Comparison of ENCODE assay signal across 25 cellular contexts in the genomic region with DNA sequence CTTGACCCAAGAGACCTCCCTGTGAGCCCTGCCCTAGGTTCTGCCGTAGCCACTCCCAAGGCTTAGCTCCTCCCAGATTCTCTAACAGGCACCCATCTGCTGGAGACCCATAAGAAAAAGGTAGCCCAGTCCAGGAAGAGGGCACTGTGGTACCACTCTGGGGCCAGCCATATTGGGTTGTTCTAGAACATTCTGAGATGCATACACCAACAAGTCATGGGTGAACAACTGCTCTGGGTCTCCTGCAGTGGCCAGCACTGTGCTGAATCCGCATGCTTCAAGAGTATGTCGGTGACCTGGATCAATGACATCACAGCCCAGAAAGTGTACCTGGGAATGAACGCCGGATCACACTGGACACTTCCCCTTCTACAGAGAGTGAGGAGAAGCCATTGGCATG.
DNase-seq lines count a peak whose midpoint lies in the region; ATAC-seq, FAIRE-seq and TF ChIP-seq lines count a peak whose summit lies in the region.
"Had no signal": no experiment of that assay in that cellular context is flagged by ENCODE, and none has a peak within 500 bp of the region (broad histone marks: within the 10 kb centered on the region; RNA-seq: fewer than 3 reads in every experiment).

No MANE protein-coding gene starts in this region.

- H3K4me3 Mint-ChIP-seq in endodermal cell = no peak overlapping the region
- H3K4me3 Mint-ChIP-seq: CD4-positive, alpha-beta memory T cell; H9 had no signal

- H3K9me3 Mint-ChIP-seq in endodermal cell = peaks cover 19% of the 10 kb centered on the region

- FAIRE-seq in H54 (lab: Jason Lieb, UNC) = no peak
- FAIRE-seq: A549, GM12891, GM19239, H1 had no signal

- no peak overlapping the region for H2AK5ac ChIP-seq in neuronal stem cell (ENCODE audit: low read depth, low read length)

- H3K4me2 ChIP-seq in neuronal stem cell (ENCODE audit: insufficient read depth, low read length, poor library complexity, severe bottlenecking) = no peak overlapping the region
- H3K4me2 ChIP-seq: A549 had no signal

- TF ChIP-seq CTCF in left ventricle myocardium inferior (IDR thresholded peaks at IDR 0.05; ENCODE audit: borderline replicate concordance) (no peak), endodermal cell (conservative IDR thresholded peaks at IDR 0.05) (no peak), sigmoid colon (IDR thresholded peaks at IDR 0.05) (no peak)

- H4K8ac ChIP-seq in neuronal stem cell (ENCODE audit: low read depth, low read length) = no peak overlapping the region

- no peaks in the 10 kb centered on the region for H3K79me1 ChIP-seq in neuronal stem cell (ENCODE audit: low read depth, low read length)

- H3K18ac ChIP-seq in neuronal stem cell (ENCODE audit: low read length) = peak overlapping the region; percentile 16

- no peaks in the 10 kb centered on the region for H3K36me3 Mint-ChIP-seq in endodermal cell (ENCODE audit: low read depth)
- H3K36me3 Mint-ChIP-seq: CD4-positive, alpha-beta memory T cell had no signal

- TF ChIP-seq EP300 in sigmoid colon (IDR thresholded peaks at IDR 0.05) = no peak

- H3K9me3 ChIP-seq in left ventricle myocardium inferior (replicated peaks) (peaks cover 33% of the 10 kb centered on the region), endodermal cell (ENCODE audit: control insufficient read depth, low read length) (peaks cover 16% of the 10 kb centered on the region), neuronal stem cell (replicated peaks in 1 of 2; ENCODE audit: control insufficient read depth in 2 of 2, insufficient read depth in 1 of 2, low read depth in 1 of 2, low read length in 2 of 2) (no peaks in the 10 kb centered on the region), sigmoid colon (no peaks in the 10 kb centered on the region)

- no peak overlapping the region for H3K14ac ChIP-seq in neuronal stem cell (ENCODE audit: low read length)

- H3K27ac ChIP-seq in left ventricle myocardium inferior (replicated peaks) (no peak overlapping the region), endodermal cell (ENCODE audit: low read depth, low read length) (no peak overlapping the region), neuronal stem cell (replicated peaks; ENCODE audit: low read length) (no peak overlapping the region), sigmoid colon (no peak overlapping the region)
- H3K27ac ChIP-seq: 22Rv1, A549, GM23248 had no signal

- H2BK15ac ChIP-seq in neuronal stem cell (ENCODE audit: low read length) = no peak overlapping the region

- ATAC-seq in GM18505 (IDR thresholded peaks at IDR 0.05; ENCODE audit: unreplicated experiment) = no peak
- ATAC-seq: A549, HCT116 had no signal

- no peak overlapping the region for H3K27ac Mint-ChIP-seq in endodermal cell
- H3K27ac Mint-ChIP-seq: CD4-positive, alpha-beta memory T cell; H9 had no signal

- no peak overlapping the region for H2BK12ac ChIP-seq in neuronal stem cell (ENCODE audit: low read length)

- H3K27me3 Mint-ChIP-seq in endodermal cell (ENCODE audit: insufficient read depth) = peaks cover 5% of the 10 kb centered on the region

- peaks cover 5% of the 10 kb centered on the region for H3K4me1 Mint-ChIP-seq in endodermal cell
- H3K4me1 Mint-ChIP-seq: CD4-positive, alpha-beta memory T cell had no signal

- H2BK120ac ChIP-seq in neuronal stem cell (ENCODE audit: low read depth, low read length) = no peak overlapping the region

- DNase-seq in cardiac septum (ENCODE audit: low spot score) = peak; percentile 50
- DNase-seq in left ventricle myocardium inferior = no peak
- peak; percentile 28 for DNase-seq in endodermal cell
- no peak for DNase-seq in neuronal stem cell (ENCODE audit: low spot score)
- DNase-seq in sigmoid colon = peak; percentile 27
- DNase-seq in GM19238 (ENCODE audit: insufficient read length, low spot score) = no peak
- DNase-seq in H54 (ENCODE audit: insufficient read length, low spot score) = no peak
- DNase-seq: ACHN; AML-193; C1 segment of cervical spinal cord; Calu3; CD4-positive, alpha-beta memory T cell; COR-L47; DMS53; DMS79 treated with DMSO at 0.1 percent for 48 hours; GF-D8; GM23248; H9 had no signal

- H3K9ac ChIP-seq in endodermal cell (ENCODE audit: extremely low read depth, low read length, poor library complexity, severe bottlenecking) (no peak overlapping the region), neuronal stem cell (ENCODE audit: low read depth, low read length, poor library complexity) (no peak overlapping the region)
- H3K9ac ChIP-seq: GM23248 had no signal

- H2AFZ ChIP-seq in neuronal stem cell (ENCODE audit: low read length) = no peak overlapping the region
- H2AFZ ChIP-seq: GM23248 had no signal

- H2BK5ac ChIP-seq in neuronal stem cell (ENCODE audit: low read length) = no peak overlapping the region

- no peak overlapping the region for H3K23ac ChIP-seq in neuronal stem cell (ENCODE audit: low read depth, low read length, poor library complexity)

- H4K91ac ChIP-seq in neuronal stem cell (ENCODE audit: low read depth, low read length, poor library complexity) = no peak overlapping the region

- H3K4me1 ChIP-seq in left ventricle myocardium inferior = no peaks in the 10 kb centered on the region
- H3K4me1 ChIP-seq in endodermal cell (ENCODE audit: control insufficient read depth, insufficient read depth, low read length) = peaks cover 8% of the 10 kb centered on the region
- peaks cover 6 to 16% of the 10 kb centered on the region in 2 donors for H3K4me1 ChIP-seq in neuronal stem cell (ENCODE audit: control insufficient read depth in 2 of 2, insufficient read depth in 1 of 2, low read depth in 1 of 2, low read length in 2 of 2)
- no peaks in the 10 kb centered on the region for H3K4me1 ChIP-seq in sigmoid colon
- H3K4me1 ChIP-seq: A549 had no signal

- no peak for TF ChIP-seq POLR2A in sigmoid colon (IDR thresholded peaks at IDR 0.05)
- no peak for TF ChIP-seq POLR2A in GM18505 (IDR thresholded peaks at IDR 0.05; ENCODE audit: borderline replicate concordance, extremely low read depth, insufficient read depth, insufficient read length)
- TF ChIP-seq POLR2A in H54 (IDR thresholded peaks at IDR 0.05; ENCODE audit: low read depth, low read length) = no peak

- 96 to 97% methylated on average over 5 of the region's 5 CpGs for WGBS in endodermal cell (ENCODE audit: insufficient coverage in 1 of 2, insufficient read length in 1 of 2), 2 experiments
- WGBS in neuronal stem cell (ENCODE audit: extremely low coverage in 2 of 2, insufficient read length in 2 of 2, insufficient replicate concordance in 1 of 2), 2 donors = no CpG with 5 or more reads among the region's 5 CpGs
- 83 to 91% methylated on average over 5 of the region's 5 CpGs for WGBS in sigmoid colon, 2 donors

- H3K27me3 ChIP-seq in left ventricle myocardium inferior (ENCODE audit: low read depth) (peaks cover 47% of the 10 kb centered on the region), endodermal cell (ENCODE audit: control insufficient read depth, insufficient read depth, low read length, poor library complexity, severe bottlenecking) (no peaks in the 10 kb centered on the region), neuronal stem cell (ENCODE audit: control insufficient read depth in 3 of 3, insufficient read depth in 3 of 3, low read depth in 1 of 3, low read length in 3 of 3) (peaks cover 0 to 7% (median 0%) of the 10 kb centered on the region in 3 experiments), sigmoid colon (peaks cover 0 to 4% (median 0%) of the 10 kb centered on the region in 3 donors)

- H3K4me3 ChIP-seq in left ventricle myocardium inferior (no peak overlapping the region), endodermal cell (ENCODE audit: low read length) (no peak overlapping the region), neuronal stem cell (ENCODE audit: low read length in 2 of 2) (no peak overlapping the region), sigmoid colon (no peak overlapping the region)
- H3K4me3 ChIP-seq: A549, GM23248 had no signal

- H3K36me3 ChIP-seq in left ventricle myocardium inferior (no peaks in the 10 kb centered on the region), endodermal cell (ENCODE audit: control insufficient read depth, insufficient read depth, low read length) (no peaks in the 10 kb centered on the region), neuronal stem cell (replicated peaks in 1 of 2; ENCODE audit: control insufficient read depth in 2 of 2, insufficient read depth in 2 of 2, low read length in 2 of 2) (no peaks in the 10 kb centered on the region), sigmoid colon (no peaks in the 10 kb centered on the region)

- intact Hi-C loops in cardiac septum (cut with DNase I) (no loop called here), left ventricle myocardium inferior (cut with micrococcal nuclease) (no loop called here), sigmoid colon (cut with DNase I) (no loop called here)

- H3K4ac ChIP-seq in neuronal stem cell (ENCODE audit: low read length) = no peak overlapping the region

Comparison
In these comparisons a context has a peak if more than half of its experiments do, and no peak if none do; other contexts are left out.
1. DNase-seq: peak in cardiac septum (single experiment), endodermal cell (single experiment) and sigmoid colon (single experiment); none in left ventricle myocardium inferior (single experiment), neuronal stem cell (single experiment), GM19238 (single experiment) and H54 (single experiment).